20 cellular contexts compared by ENCODE assay signal in genomic region chr19:17548145-17548544, GRCh38.
"Had no signal": no experiment of that assay in that cellular context is flagged by ENCODE, and none has a peak within 500 bp of the region (broad histone marks: within the 10 kb centered on the region; RNA-seq: fewer than 3 reads in every experiment).

No MANE protein-coding gene starts in this region.

- H3K4me1 Mint-ChIP-seq: activated CD4-positive, alpha-beta T cell treated with anti-CD3 and anti-CD28 coated beads for 36 hours; activated naive CD4-positive, alpha-beta T cell treated with anti-CD3 and anti-CD28 coated beads, Interleukin-2, amount 50 U/mL, for 24 hours had no signal

- H3K4me3 ChIP-seq: sigmoid colon had no signal

- H3K9me3 Mint-ChIP-seq: activated CD4-positive, alpha-beta memory T cell treated with anti-CD3 and anti-CD28 coated beads for 36 hours; activated naive CD4-positive, alpha-beta T cell treated with anti-CD3 and anti-CD28 coated beads, Interleukin-2, amount 50 U/mL, for 24 hours; memory B cell; T-helper 1 cell treated with Interleukin-12 subunit alpha and Interleukin-12 subunit beta and Interleukin-4 antibody, amounts not matched to agents 30 μg/mL and 1 μg/mL, for 36 hours had no signal

- H3K9me3 ChIP-seq: sigmoid colon had no signal

- H3K36me3 Mint-ChIP-seq: activated CD4-positive, alpha-beta memory T cell treated with anti-CD3 and anti-CD28 coated beads for 36 hours; activated naive CD4-positive, alpha-beta T cell treated with anti-CD3 and anti-CD28 coated beads, Interleukin-2, amount 50 U/mL, for 24 hours; WTC11 had no signal

- H3K4me3 Mint-ChIP-seq: activated CD4-positive, alpha-beta memory T cell treated with anti-CD3 and anti-CD28 coated beads for 36 hours; activated CD4-positive, alpha-beta T cell treated with anti-CD3 and anti-CD28 coated beads for 36 hours; activated naive CD4-positive, alpha-beta T cell treated with anti-CD3 and anti-CD28 coated beads, Interleukin-2, amount 50 U/mL, for 24 hours; memory B cell; nephron progenitor cell; T-helper 1 cell treated with Interleukin-12 subunit alpha and Interleukin-12 subunit beta and Interleukin-4 antibody, amounts not matched to agents 30 μg/mL and 1 μg/mL, for 36 hours; WTC11 had no signal

- H3K27me3 ChIP-seq: brain microvascular endothelial cell, sigmoid colon had no signal

- H3K4me1 ChIP-seq: sigmoid colon had no signal

- H3K27ac Mint-ChIP-seq: activated CD4-positive, alpha-beta memory T cell treated with anti-CD3 and anti-CD28 coated beads for 36 hours; activated CD4-positive, alpha-beta T cell treated with anti-CD3 and anti-CD28 coated beads for 36 hours; activated naive CD4-positive, alpha-beta T cell treated with anti-CD3 and anti-CD28 coated beads, Interleukin-2, amount 50 U/mL, for 24 hours; memory B cell; nephron progenitor cell; T-helper 1 cell treated with Interleukin-12 subunit alpha and Interleukin-12 subunit beta and Interleukin-4 antibody, amounts not matched to agents 30 μg/mL and 1 μg/mL, for 36 hours; WTC11 had no signal

- H3K27ac ChIP-seq: brain microvascular endothelial cell, sigmoid colon had no signal

- H3K27me3 Mint-ChIP-seq: activated CD4-positive, alpha-beta memory T cell treated with anti-CD3 and anti-CD28 coated beads for 36 hours; activated CD4-positive, alpha-beta T cell treated with anti-CD3 and anti-CD28 coated beads for 36 hours; activated naive CD4-positive, alpha-beta T cell treated with anti-CD3 and anti-CD28 coated beads, Interleukin-2, amount 50 U/mL, for 24 hours; memory B cell had no signal

- H3K36me3 ChIP-seq: brain microvascular endothelial cell, sigmoid colon had no signal

- DNase-seq: activated CD4-positive, alpha-beta memory T cell treated with anti-CD3 and anti-CD28 coated beads for 36 hours; activated CD4-positive, alpha-beta T cell treated with anti-CD3 and anti-CD28 coated beads for 36 hours; activated gamma-delta T cell treated with Interleukin-2 at 50 U/mL for 16 hours; aorta; brain microvascular endothelial cell; caudate nucleus; dermis blood vessel endothelial cell; effector CD8-positive, alpha-beta T cell; hippocampal formation; left ventricle myocardium superior; nephron progenitor cell; sigmoid colon; stimulated activated CD4-positive, alpha-beta T cell treated with anti-CD3 and anti-CD28 coated beads, Interleukin-2, amount 100 ng/mL, for 48 hours; stimulated activated CD8-positive, alpha-beta memory T cell treated with anti-CD3 and anti-CD28 coated beads, Interleukin-4, amount 100 ng/mL, for 48 hours; stimulated activated naive CD4-positive, alpha-beta T cell; T1000 had no signal
